ENCODE assay signal across 8 cellular contexts in genomic region chrX:15564981-15565579, GRCh38. TPM values are rescaled to one million over a fixed set of nuclear protein-coding genes. Genes with fewer than 3 reads are reported as not detected.
DNase-seq lines count a peak whose midpoint lies in the region; ATAC-seq and TF ChIP-seq lines count a peak whose summit lies in the region.

No MANE protein-coding gene starts in this region.

- no peaks in the 10 kb centered on the region for H3K79me2 ChIP-seq in SK-N-SH (ENCODE audit: insufficient read depth)

- H3K27me3 ChIP-seq in SK-N-SH (ENCODE audit: insufficient read depth) = peaks cover 7% of the 10 kb centered on the region; the same call in 1 of the 2 replicates
- peaks cover 0 to 14% of the 10 kb centered on the region in 2 donors for H3K27me3 ChIP-seq in left lung

- intact Hi-C loops in left lung (cut with DNase I) = no loop called here

- no peak overlapping the region for H3K4me2 ChIP-seq in SK-N-SH

- H3K9ac ChIP-seq in SK-N-SH = no peak overlapping the region

- no peaks in the 10 kb centered on the region for H4K20me1 ChIP-seq in SK-N-SH (ENCODE audit: insufficient read depth)

- H3K9me2 ChIP-seq in SK-N-SH = no peaks in the 10 kb centered on the region

- POLR2A ChIA-PET in SK-N-SH (lab: Yijun Ruan, JAX) = interaction anchor here (0.6 kb wide), 1 partner anchor 51 kb away, joined by 3 read pairs; no protein-coding TSS in a partner anchor

- H3K4me3 ChIP-seq in SK-N-SH (ENCODE audit: low read depth in 2 of 2, low read length in 1 of 2) (no peak overlapping the region), left lung (no peak overlapping the region)

- no peak for TF ChIP-seq EP300 in SK-N-SH (IDR thresholded peaks at IDR 0.05; ENCODE audit: borderline replicate concordance in 1 of 2, low read depth in 1 of 2, low read length in 1 of 2)

- peak; percentile 77 for ATAC-seq in GM21447 (IDR thresholded peaks at IDR 0.05; ENCODE audit: unreplicated experiment)
- ATAC-seq in left lung = peak; percentile 98
- ATAC-seq in GM18519 (IDR thresholded peaks at IDR 0.05; ENCODE audit: low FRiP score, unreplicated experiment) = no peak

- WGBS in SK-N-SH (ENCODE audit: low lambda C conversion rate) = 18% methylated on average over 5 of the region's 5 CpGs

- H3K36me3 ChIP-seq in SK-N-SH (replicated peaks in 1 of 2; ENCODE audit: control insufficient read depth in 1 of 2, insufficient read depth in 2 of 2, low read length in 1 of 2) = no peaks in the 10 kb centered on the region
- no peaks in the 10 kb centered on the region for H3K36me3 ChIP-seq in left lung

- CTCF ChIA-PET in SK-N-SH (lab: Yijun Ruan, JAX) = interaction anchor here (0.6 to 2.4 kb wide), 14 partner anchors 9 to 216 kb away, joined by 3 to 20 read pairs (median 4); partner anchors contain the start of gene PIR

- no peak overlapping the region for H2AFZ ChIP-seq in SK-N-SH (ENCODE audit: low read depth)

- H3K9me3 ChIP-seq in SK-N-SH (no peaks in the 10 kb centered on the region), left lung (no peaks in the 10 kb centered on the region)

- H3K27ac ChIP-seq in SK-N-SH (ENCODE audit: low read depth in 2 of 2, low read length in 1 of 2) = no peak overlapping the region; a peak in 1 of 4 replicates
- H3K27ac ChIP-seq in left lung = no peak overlapping the region
- H3K27ac ChIP-seq in substantia nigra (ENCODE audit: low read depth, low read length, poor library complexity, severe bottlenecking) = no peak overlapping the region

- TF ChIP-seq RAD21 in SK-N-SH (IDR thresholded peaks at IDR 0.05; ENCODE audit: low read length) = peak; percentile 83

- TF ChIP-seq CTCF in SK-N-SH (IDR thresholded peaks at IDR 0.05) = peak; percentile 69
- peak; percentile 20 to 39 for TF ChIP-seq CTCF in left lung (IDR thresholded peaks at IDR 0.05)

- H3F3A ChIP-seq in SK-N-SH (replicated peaks; ENCODE audit: insufficient read depth) = no peaks in the 10 kb centered on the region

- peak; percentile 89 for DNase-seq in DMS 273 (lab: John Stamatoyannopoulos, UW; ENCODE audit: unreplicated experiment)
- peak; percentile 66 for DNase-seq in NCI-H1092 treated with DMSO at 0.1 percent for 48 hours (lab: John Stamatoyannopoulos, UW)
- DNase-seq in SK-N-SH = peak; percentile 27
- DNase-seq in dedifferentiated amniotic fluid mesenchymal stem cell (ENCODE audit: extremely low spot score) = peak; percentile 29
- peak; percentile 29 to 59 for DNase-seq in left lung
- peak in 33 of 49 donors; percentile 0 to 45 (median 13) for DNase-seq in substantia nigra (lab: John Stamatoyannopoulos, UW)

- H3K4me1 ChIP-seq in SK-N-SH (ENCODE audit: control insufficient read depth in 1 of 2, insufficient read depth in 2 of 2, low read depth in 1 of 2, low read length in 1 of 2) (peaks cover 0 to 5% of the 10 kb centered on the region in 2 experiments; a peak in 2 of 4 replicates), left lung (no peaks in the 10 kb centered on the region)

TF ChIP-seq in SK-N-SH, 30 proteins besides CTCF, POLR2A, EP300 and RAD21:
- TF ChIP-seq SMC3 (IDR thresholded peaks at IDR 0.05; ENCODE audit: low read depth, low read length) = peak; percentile 83
- no peak for TF ChIP-seq CHD2 (IDR thresholded peaks at IDR 0.05; ENCODE audit: low read length, partially characterized antibody)
- no peak for TF ChIP-seq TAF1 (IDR thresholded peaks at IDR 0.05; ENCODE audit: borderline replicate concordance, low read depth, low read length)
- no peak for TF ChIP-seq MXI1 (IDR thresholded peaks at IDR 0.05; ENCODE audit: low read depth, low read length)

RNA-seq across cellular contexts. Expression of gene ACE2, which starts 35.7 kb away (rescaled TPM):
- polyA plus RNA-seq in SK-N-SH (2012; rRNA removed) = not detected in 2 replicates
- 0.01 TPM in 1 of 2 replicates, not detected in the other for polyA plus RNA-seq in SK-N-SH (2012; cell fraction: cytosol; rRNA removed)
- not detected in 2 replicates for polyA plus RNA-seq in SK-N-SH (2012; cell fraction: nucleus; rRNA removed)
- 1 to 10 TPM; 2.0 to 3.6 TPM for total RNA-seq in left lung

Comparison
In these comparisons a context has a peak if more than half of its experiments do, and no peak if none do; other contexts are left out.
1. DNase-seq: peak in every context shown above with its lines; median percentile 89 in DMS 273; 66 in NCI-H1092 treated with DMSO at 0.1 percent for 48 hours; 44 in left lung; 29 in dedifferentiated amniotic fluid mesenchymal stem cell; 27 in SK-N-SH; 13 in substantia nigra.